Comparison of ENCODE assay signal across 10 cellular contexts in genomic region chr17:57284583-57284982, GRCh38. TPM values are rescaled to one million over a fixed set of nuclear protein-coding genes. Genes with fewer than 3 reads are reported as not detected.
DNase-seq lines count a peak whose midpoint lies in the region; ATAC-seq and TF ChIP-seq lines count a peak whose summit lies in the region.
"Had no signal": no experiment of that assay in that cellular context is flagged by ENCODE, and none has a peak within 500 bp of the region (broad histone marks: within the 10 kb centered on the region; RNA-seq: fewer than 3 reads in every experiment).

No MANE protein-coding gene starts in this region.

- in situ Hi-C loops in gastrocnemius medialis (cut with MboI; ENCODE audit: low sequenced_read_pairs in 4 of 4): no loop called here

- H3K27me3 ChIP-seq in gastrocnemius medialis: no peaks in the 10 kb centered on the region
- H3K27me3 ChIP-seq: cardiac muscle cell, pancreas had no signal

- H3K27ac ChIP-seq in caudate nucleus (ENCODE audit: low read depth, low read length): peak overlapping the region; percentile 68
- H3K27ac ChIP-seq in gastrocnemius medialis: peak overlapping the region; percentile 85 to 92 (median 88)
- H3K27ac ChIP-seq: cardiac muscle cell, pancreas had no signal

- TF ChIP-seq POLR2A in NB4 (IDR thresholded peaks at IDR 0.05; ENCODE audit: extremely low read depth, insufficient read length) (no peak), gastrocnemius medialis (IDR thresholded peaks at IDR 0.05) (no peak)

- no peaks in the 10 kb centered on the region for H3K36me3 ChIP-seq in gastrocnemius medialis
- H3K36me3 ChIP-seq: cardiac muscle cell, pancreas had no signal

- peak; percentile 22 for DNase-seq in NB4 (ENCODE audit: low read depth)
- no peak for DNase-seq in caudate nucleus (lab: John Stamatoyannopoulos, UW)
- no peak for DNase-seq in gastrocnemius medialis
- no peak for DNase-seq in NCI-H748 (lab: John Stamatoyannopoulos, UW; ENCODE audit: unreplicated experiment)
- DNase-seq in MV-4-11 (lab: John Stamatoyannopoulos, UW): no peak
- DNase-seq: NCI-H226, pancreas had no signal

- peaks cover 81 to 86% of the 10 kb centered on the region in 2 donors for H3K4me1 ChIP-seq in gastrocnemius medialis
- H3K4me1 ChIP-seq: pancreas had no signal

- H3K9me3 ChIP-seq in gastrocnemius medialis: no peaks in the 10 kb centered on the region
- H3K9me3 ChIP-seq: pancreas had no signal

- TF ChIP-seq CTCF in NB4 (IDR thresholded peaks at IDR 0.05; ENCODE audit: low read depth, low read length) (no peak), gastrocnemius medialis (IDR thresholded peaks at IDR 0.05 in 4 of 5, conservative IDR thresholded peaks at IDR 0.05 in 1 of 5) (no peak)

- intact Hi-C loops in gastrocnemius medialis (cut with DNase I; ENCODE audit: low total_unique reads): loop anchor here (5.0 to 10.0 kb wide), 2 partner anchors 42 to 290 kb away; no protein-coding TSS in a partner anchor

- peak; percentile 7 for ATAC-seq in GM21723 (IDR thresholded peaks at IDR 0.05; ENCODE audit: unreplicated experiment)
- ATAC-seq in gastrocnemius medialis: no peak
- ATAC-seq in GM21381 (IDR thresholded peaks at IDR 0.05; ENCODE audit: unreplicated experiment): no peak

- H3K4me3 ChIP-seq in NB4 (ENCODE audit: low read depth, low read length): peak overlapping the region; percentile 46
- no peak overlapping the region for H3K4me3 ChIP-seq in gastrocnemius medialis
- H3K4me3 ChIP-seq: cardiac muscle cell, pancreas had no signal

RNA-seq across cellular contexts. Expression of gene MSI2, which starts 28.3 kb away (rescaled TPM):
- total RNA-seq in gastrocnemius medialis: 10 to 100 TPM; 33.1 to 66.2 (median 48.5) TPM
